Comparison of ENCODE assay signal across 16 cellular contexts in genomic region chr15:51965691-51966090, GRCh38. TPM values are rescaled to one million over a fixed set of nuclear protein-coding genes. Genes with fewer than 3 reads are reported as not detected.
DNase-seq lines count a peak whose midpoint lies in the region; ATAC-seq and TF ChIP-seq lines count a peak whose summit lies in the region.
"Had no signal": no experiment of that assay in that cellular context is flagged by ENCODE, and none has a peak within 500 bp of the region (broad histone marks: within the 10 kb centered on the region; RNA-seq: fewer than 3 reads in every experiment).

No MANE protein-coding gene starts in this region.

- peaks cover 8% of the 10 kb centered on the region for H3K9me3 Mint-ChIP-seq in activated T-cell treated with anti-CD3 and anti-CD28 coated beads, Interleukin-2, amount 50 U/mL, for 24 hours
- H3K9me3 Mint-ChIP-seq in CD4-positive, alpha-beta T cell, result peaks cover 2% of the 10 kb centered on the region
- peaks cover 4% of the 10 kb centered on the region for H3K9me3 Mint-ChIP-seq in osteocyte (ENCODE audit: unreplicated experiment)

- no peaks in the 10 kb centered on the region for H3K27me3 ChIP-seq in CD4-positive, alpha-beta T cell (ENCODE audit: control insufficient read depth, insufficient read depth, low read length)
- H3K27me3 ChIP-seq in esophagus muscularis mucosa, result no peaks in the 10 kb centered on the region
- H3K27me3 ChIP-seq: BLaER1 had no signal

- no peak for DNase-seq in activated T-cell treated with anti-CD3 and anti-CD28 coated beads, Interleukin-2, amount 50 U/mL, for 24 hours
- no peak for DNase-seq in activated T-cell treated with anti-CD3 and anti-CD28 coated beads, Interleukin-2, amount 50 U/mL, for 1 hour
- no peak for DNase-seq in CD4-positive, alpha-beta T cell
- peak; percentile 82 for DNase-seq in SK-N-DZ (ENCODE audit: low spot score)
- peak; percentile 5 for DNase-seq in osteocyte (ENCODE audit: extremely low spot score, unreplicated experiment)
- DNase-seq in esophagus muscularis mucosa (ENCODE audit: extremely low spot score), result no peak
- no peak for DNase-seq in GM19238 (ENCODE audit: insufficient read length, low spot score)
- DNase-seq: 8988T; AML-193; CD4-positive, alpha-beta memory T cell; DMS153; DMS79 treated with DMSO at 0.1 percent for 48 hours; EL had no signal

- POLR2A ChIA-PET in CD4-positive, alpha-beta T cell (lab: Charles Lee), result no interaction called here

- no peak overlapping the region for H3K27ac ChIP-seq in CD4-positive, alpha-beta T cell (ENCODE audit: low read depth, low read length)
- no peak overlapping the region for H3K27ac ChIP-seq in esophagus muscularis mucosa (replicated peaks in 1 of 4)
- H3K27ac ChIP-seq: BLaER1 had no signal

- peaks cover 69% of the 10 kb centered on the region for H3K36me3 Mint-ChIP-seq in activated T-cell treated with anti-CD3 and anti-CD28 coated beads, Interleukin-2, amount 50 U/mL, for 24 hours (ENCODE audit: low read depth)
- H3K36me3 Mint-ChIP-seq in CD4-positive, alpha-beta T cell (ENCODE audit: low read depth), result peaks cover 68% of the 10 kb centered on the region
- H3K36me3 Mint-ChIP-seq in osteocyte (ENCODE audit: unreplicated experiment), result peaks cover 21% of the 10 kb centered on the region

- H3K4me1 Mint-ChIP-seq in activated T-cell treated with anti-CD3 and anti-CD28 coated beads, Interleukin-2, amount 50 U/mL, for 24 hours (ENCODE audit: low read depth), result peaks cover 37% of the 10 kb centered on the region
- peaks cover 45% of the 10 kb centered on the region for H3K4me1 Mint-ChIP-seq in CD4-positive, alpha-beta T cell (ENCODE audit: low read depth)
- H3K4me1 Mint-ChIP-seq in osteocyte (ENCODE audit: unreplicated experiment), result peaks cover 12% of the 10 kb centered on the region

- H3K27ac Mint-ChIP-seq in activated T-cell treated with anti-CD3 and anti-CD28 coated beads, Interleukin-2, amount 50 U/mL, for 24 hours, result peak overlapping the region; percentile 5
- no peak overlapping the region for H3K27ac Mint-ChIP-seq in CD4-positive, alpha-beta T cell
- H3K27ac Mint-ChIP-seq in osteocyte (ENCODE audit: unreplicated experiment), result no peak overlapping the region

- H3K36me3 ChIP-seq in esophagus muscularis mucosa, result peaks cover 0 to 41% (median 31%) of the 10 kb centered on the region in 4 donors

- 89% methylated on average over 4 of the region's 4 CpGs for WGBS in esophagus muscularis mucosa

- TF ChIP-seq EP300 in esophagus muscularis mucosa (IDR thresholded peaks at IDR 0.05), result no peak

- ATAC-seq in CD4-positive, alpha-beta T cell (ENCODE audit: poor library complexity), result no peak

- H3K27me3 Mint-ChIP-seq in activated T-cell treated with anti-CD3 and anti-CD28 coated beads, Interleukin-2, amount 50 U/mL, for 24 hours, result no peaks in the 10 kb centered on the region
- no peaks in the 10 kb centered on the region for H3K27me3 Mint-ChIP-seq in CD4-positive, alpha-beta T cell
- H3K27me3 Mint-ChIP-seq in osteocyte (ENCODE audit: unreplicated experiment), result no peaks in the 10 kb centered on the region
- H3K27me3 Mint-ChIP-seq: CD4-positive, alpha-beta memory T cell; IgD-negative memory B cell had no signal

- TF ChIP-seq CTCF in CD4-positive, alpha-beta T cell (IDR thresholded peaks at IDR 0.05), result no peak
- TF ChIP-seq CTCF in osteocyte (IDR thresholded peaks at IDR 0.05) (no peak), esophagus muscularis mucosa (IDR thresholded peaks at IDR 0.05) (no peak)

- no peak for TF ChIP-seq POLR2A in esophagus muscularis mucosa (IDR thresholded peaks at IDR 0.05; ENCODE audit: low read depth)

- CTCF ChIA-PET in CD4-positive, alpha-beta T cell (lab: Charles Lee), result no interaction called here

- intact Hi-C loops in CD4-positive, alpha-beta T cell (cut with DNase I, micrococcal nuclease), result no loop called here
- intact Hi-C loops in esophagus muscularis mucosa (cut with DNase I), result no loop called here

- H3K9me3 ChIP-seq in CD4-positive, alpha-beta T cell (ENCODE audit: control insufficient read depth, low read length), result peaks cover 12% of the 10 kb centered on the region
- peaks cover 0 to 10% (median 4%) of the 10 kb centered on the region in 4 donors for H3K9me3 ChIP-seq in esophagus muscularis mucosa
- H3K9me3 ChIP-seq: HAP-1 had no signal

- H3K4me1 ChIP-seq in esophagus muscularis mucosa, result peaks cover 7 to 15% (median 12%) of the 10 kb centered on the region in 4 donors

- H3K4me3 Mint-ChIP-seq in activated T-cell treated with anti-CD3 and anti-CD28 coated beads, Interleukin-2, amount 50 U/mL, for 24 hours, result no peak overlapping the region
- H3K4me3 Mint-ChIP-seq in CD4-positive, alpha-beta T cell, result peak overlapping the region; percentile 5
- H3K4me3 Mint-ChIP-seq in osteocyte (ENCODE audit: unreplicated experiment), result no peak overlapping the region

- H3K4me3 ChIP-seq in esophagus muscularis mucosa, result no peak overlapping the region
- H3K4me3 ChIP-seq: BLaER1, HAP-1 had no signal

RNA-seq across cellular contexts. Expression of gene LEO1, which starts 5.9 kb away (rescaled TPM):
- total RNA-seq in CD4-positive, alpha-beta T cell, result 1 to 10 TPM; 6.2 to 6.7 TPM
- 35.2 and 38.3 TPM in 2 replicates for polyA plus RNA-seq in SK-N-DZ (2014; cell fraction: cytosol; rRNA removed)
- 21.0 and 23.0 TPM in 2 replicates for polyA plus RNA-seq in SK-N-DZ (2014; cell fraction: nucleus; rRNA removed)
- 17.9 and 19.4 TPM in 2 replicates for total RNA-seq in osteocyte
- 10 to 100 TPM in 2 of 4 donors, 1 to 10 TPM in 2; 7.9 to 14.1 (median 10.5) TPM for total RNA-seq in esophagus muscularis mucosa

RNA-seq across cellular contexts. Expression of gene MAPK6, which starts 53.3 kb away (rescaled TPM):
- 10 to 100 TPM; 48.5 to 49.8 TPM for total RNA-seq in CD4-positive, alpha-beta T cell
- 41.8 and 47.4 TPM in 2 replicates for polyA plus RNA-seq in SK-N-DZ (2014; cell fraction: cytosol; rRNA removed)
- 16.2 and 16.5 TPM in 2 replicates for polyA plus RNA-seq in SK-N-DZ (2014; cell fraction: nucleus; rRNA removed)
- total RNA-seq in osteocyte (44.3 and 46.1 TPM in 2 replicates), esophagus muscularis mucosa (10 to 100 TPM; 13.3 to 19.4 (median 14.2) TPM)

Comparison
In these comparisons a context has a peak if more than half of its experiments do, and no peak if none do; other contexts are left out.
1. DNase-seq: peak in SK-N-DZ (single experiment) and osteocyte (single experiment); none in activated T-cell treated with anti-CD3 and anti-CD28 coated beads, Interleukin-2, amount 50 U/mL, for 24 hours (single experiment), activated T-cell treated with anti-CD3 and anti-CD28 coated beads, Interleukin-2, amount 50 U/mL, for 1 hour (single experiment), CD4-positive, alpha-beta T cell (0 of 10), esophagus muscularis mucosa (single experiment) and GM19238 (single experiment).